Comparison of ENCODE assay signal across 11 cellular contexts in genomic region chr15:47756872-47757271, GRCh38. TPM values are rescaled to one million over a fixed set of nuclear protein-coding genes. Genes with fewer than 3 reads are reported as not detected.
A peak's percentile ranks its signal among the peaks of the same experiment; 100 is the strongest.
DNase-seq lines count a peak whose midpoint lies in the region; TF ChIP-seq lines count a peak whose summit lies in the region.
"Had no signal": no experiment of that assay in that cellular context is flagged by ENCODE, and none has a peak within 500 bp of the region (broad histone marks: within the 10 kb centered on the region; RNA-seq: fewer than 3 reads in every experiment).

No MANE protein-coding gene starts in this region.

- H3K4me1 Mint-ChIP-seq in chondrocyte (ENCODE audit: low read depth), result peaks cover 8% of the 10 kb centered on the region
- H3K4me1 Mint-ChIP-seq: activated naive CD8-positive, alpha-beta T cell treated with anti-CD3 and anti-CD28 coated beads, Interleukin-2, amount 10 ng/mL, durations not matched to agents 7 days and 5 days; CD4-positive, CD25-positive, alpha-beta regulatory T cell had no signal

- H3K27me3 Mint-ChIP-seq in chondrocyte (ENCODE audit: low read depth), result no peaks in the 10 kb centered on the region
- H3K27me3 Mint-ChIP-seq: activated naive CD8-positive, alpha-beta T cell treated with anti-CD3 and anti-CD28 coated beads, Interleukin-2, amount 10 ng/mL, durations not matched to agents 7 days and 5 days; CD4-positive, CD25-positive, alpha-beta regulatory T cell had no signal

- no peak overlapping the region for H3K4me3 Mint-ChIP-seq in chondrocyte (ENCODE audit: unreplicated experiment)
- H3K4me3 Mint-ChIP-seq: activated naive CD8-positive, alpha-beta T cell treated with anti-CD3 and anti-CD28 coated beads, Interleukin-2, amount 10 ng/mL, durations not matched to agents 7 days and 5 days; CD4-positive, CD25-positive, alpha-beta regulatory T cell had no signal

- H3K4me3 ChIP-seq in Jurkat, Clone E6-1 (ENCODE audit: low read length), result no peak overlapping the region

- peaks cover 16% of the 10 kb centered on the region for H3K36me3 Mint-ChIP-seq in chondrocyte (ENCODE audit: low read depth)
- H3K36me3 Mint-ChIP-seq: activated naive CD8-positive, alpha-beta T cell treated with anti-CD3 and anti-CD28 coated beads, Interleukin-2, amount 10 ng/mL, durations not matched to agents 7 days and 5 days; CD4-positive, CD25-positive, alpha-beta regulatory T cell had no signal

- DNase-seq in AG08395 (ENCODE audit: low spot score) (peak; percentile 91), chondrocyte (ENCODE audit: low spot score) (no peak), left kidney (ENCODE audit: low read depth, low spot score) (peak; percentile 15), GM10248 (ENCODE audit: extremely low spot score) (no peak), SKM-1 (lab: John Stamatoyannopoulos, UW; ENCODE audit: unreplicated experiment) (no peak), Kasumi-1 (lab: John Stamatoyannopoulos, UW) (no peak)
- peak; percentile 19 for DNase-seq in Jurkat, Clone E6-1 (ENCODE audit: low read depth, low spot score)
- no peak for DNase-seq in effector CD4-positive, alpha-beta T cell
- DNase-seq: activated CD4-positive, CD25-positive, alpha-beta regulatory T cell treated with anti-CD3 and anti-CD28 coated beads, Interleukin-2, amount 50 U/mL, for 72 hours; activated naive CD8-positive, alpha-beta T cell treated with anti-CD3 and anti-CD28 coated beads, Interleukin-2, amount 10 ng/mL, durations not matched to agents 7 days and 5 days; CD4-positive, CD25-positive, alpha-beta regulatory T cell had no signal

- peak overlapping the region; percentile 71 for H3K27ac Mint-ChIP-seq in chondrocyte (ENCODE audit: unreplicated experiment)
- H3K27ac Mint-ChIP-seq: activated naive CD8-positive, alpha-beta T cell treated with anti-CD3 and anti-CD28 coated beads, Interleukin-2, amount 10 ng/mL, durations not matched to agents 7 days and 5 days; CD4-positive, CD25-positive, alpha-beta regulatory T cell had no signal

- POLR2A ChIA-PET in GM10248 (lab: Yijun Ruan, JAX), result no interaction called here

- peaks cover 30% of the 10 kb centered on the region for H3K9me3 Mint-ChIP-seq in chondrocyte (ENCODE audit: low read depth)

- no peak for TF ChIP-seq CTCF in chondrocyte (IDR thresholded peaks at IDR 0.05)
- TF ChIP-seq CTCF in GM10248 (IDR thresholded peaks at IDR 0.05; ENCODE audit: control extremely low read depth, extremely low read depth, low read depth, missing control alignments), result no peak

- CTCF ChIA-PET in GM10248 (lab: Yijun Ruan, JAX), result interaction anchor here (1.2 kb wide), 1 partner anchor 37 kb away, joined by 3 read pairs; no protein-coding TSS in a partner anchor

RNA-seq across cellular contexts. Expression of gene SEMA6D, which starts 39.6 kb away (rescaled TPM):
- not detected for polyA plus RNA-seq in Jurkat, Clone E6-1 (2012; ENCODE audit: insufficient read depth, insufficient read length)
- total RNA-seq in chondrocyte, result 4.9 to 6.4 TPM (median 5.4 TPM) in 3 replicates
- total RNA-seq: activated naive CD8-positive, alpha-beta T cell treated with anti-CD3 and anti-CD28 coated beads, Interleukin-2, amount 10 ng/mL, durations not matched to agents 7 days and 5 days; CD4-positive, CD25-positive, alpha-beta regulatory T cell had no signal
- polyA plus RNA-seq: CD4-positive, CD25-positive, alpha-beta regulatory T cell had no signal

Comparison
In these comparisons a context has a peak if more than half of its experiments do, and no peak if none do; other contexts are left out.
1. DNase-seq: peak in AG08395 (single experiment), Jurkat, Clone E6-1 (single experiment) and left kidney (single experiment); none in chondrocyte (single experiment), GM10248 (single experiment), SKM-1 (single experiment), effector CD4-positive, alpha-beta T cell (single experiment) and Kasumi-1 (0 of 2).